ENCODE assay signal across 10 cellular contexts in the genomic region with DNA sequence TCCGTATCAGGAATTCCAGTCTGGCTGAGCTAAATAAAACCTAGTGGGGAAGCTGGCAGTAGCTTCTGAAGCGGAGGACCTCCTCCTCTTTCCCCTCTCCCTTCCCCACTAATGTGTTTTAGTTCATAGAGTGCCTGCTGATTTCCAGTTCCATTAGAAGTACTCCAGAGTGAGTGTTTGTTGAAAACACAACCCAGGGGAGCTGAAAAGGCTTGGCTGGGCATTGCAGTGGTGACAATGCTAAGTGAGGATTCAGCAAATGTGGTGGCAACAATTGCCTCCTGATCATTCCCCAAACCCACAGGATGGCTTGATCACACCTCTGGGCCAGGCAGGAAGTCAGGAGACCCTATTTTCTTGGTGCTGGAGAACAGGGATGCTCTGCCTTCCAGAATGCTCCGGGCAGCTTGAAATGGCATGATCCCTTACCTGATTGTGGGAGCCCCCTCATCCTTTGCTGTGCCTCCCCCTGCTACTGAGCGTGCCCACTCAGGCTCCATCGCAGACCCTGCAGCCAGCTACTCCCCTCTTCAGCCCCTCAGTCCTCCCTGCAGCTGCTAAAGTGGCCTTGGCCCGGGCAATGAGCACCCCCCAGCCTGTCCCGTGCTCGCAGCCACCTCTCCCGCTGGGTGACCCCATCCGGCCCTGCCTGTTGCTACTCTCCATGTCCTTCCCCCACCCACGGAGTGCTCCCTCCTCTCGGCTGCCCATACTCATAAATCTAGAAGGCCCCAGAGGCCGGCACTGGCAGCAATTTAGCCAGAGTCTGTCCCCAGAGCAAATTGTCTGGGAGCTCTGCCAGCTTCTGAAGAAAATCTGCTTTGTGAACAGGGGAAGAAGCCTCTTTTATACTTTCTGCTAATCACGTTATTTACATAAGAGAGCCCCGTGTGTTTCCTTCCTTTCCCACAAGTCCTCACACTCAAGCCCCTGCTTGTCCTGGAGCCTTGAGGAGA.
DNase-seq lines count a peak whose midpoint lies in the region; ATAC-seq and TF ChIP-seq lines count a peak whose summit lies in the region.
"Had no signal": no experiment of that assay in that cellular context is flagged by ENCODE, and none has a peak within 500 bp of the region (broad histone marks: within the 10 kb centered on the region; RNA-seq: fewer than 3 reads in every experiment).

No MANE protein-coding gene starts in this region.

- H3K36me3 Mint-ChIP-seq in T-helper 2 cell treated with Interferon-gamma antibody and Interleukin-4, amounts not matched to agents 5 μg/mL and 100 μg/mL, for 36 hours (ENCODE audit: low read depth) = no peaks in the 10 kb centered on the region
- no peaks in the 10 kb centered on the region for H3K36me3 Mint-ChIP-seq in progenitor cell of endocrine pancreas (ENCODE audit: insufficient read depth)

- peaks cover 3% of the 10 kb centered on the region for H3K27me3 Mint-ChIP-seq in T-helper 2 cell treated with Interferon-gamma antibody and Interleukin-4, amounts not matched to agents 5 μg/mL and 100 μg/mL, for 36 hours (ENCODE audit: low read depth)
- no peaks in the 10 kb centered on the region for H3K27me3 Mint-ChIP-seq in progenitor cell of endocrine pancreas

- H3K27ac Mint-ChIP-seq in T-helper 2 cell treated with Interferon-gamma antibody and Interleukin-4, amounts not matched to agents 5 μg/mL and 100 μg/mL, for 36 hours = no peak overlapping the region
- H3K27ac Mint-ChIP-seq in progenitor cell of endocrine pancreas = no peak overlapping the region

- no peak for TF ChIP-seq CTCF in progenitor cell of endocrine pancreas (IDR thresholded peaks at IDR 0.05; ENCODE audit: unreplicated experiment)

- no peaks in the 10 kb centered on the region for H3K9me3 Mint-ChIP-seq in T-helper 2 cell treated with Interferon-gamma antibody and Interleukin-4, amounts not matched to agents 5 μg/mL and 100 μg/mL, for 36 hours
- H3K9me3 Mint-ChIP-seq in progenitor cell of endocrine pancreas (ENCODE audit: low read depth) = peaks cover 10% of the 10 kb centered on the region

- no peaks in the 10 kb centered on the region for H3K4me1 Mint-ChIP-seq in T-helper 2 cell treated with Interferon-gamma antibody and Interleukin-4, amounts not matched to agents 5 μg/mL and 100 μg/mL, for 36 hours (ENCODE audit: low read depth)
- no peaks in the 10 kb centered on the region for H3K4me1 Mint-ChIP-seq in progenitor cell of endocrine pancreas (ENCODE audit: low read depth)

- peak; percentile 51 for ATAC-seq in esophagus mucosa
- ATAC-seq: K562 had no signal

- H3K4me3 Mint-ChIP-seq in T-helper 2 cell treated with Interferon-gamma antibody and Interleukin-4, amounts not matched to agents 5 μg/mL and 100 μg/mL, for 36 hours = no peak overlapping the region
- no peak overlapping the region for H3K4me3 Mint-ChIP-seq in progenitor cell of endocrine pancreas (ENCODE audit: low read depth)

- peak; percentile 60 for DNase-seq in AG20443 (ENCODE audit: low spot score)
- DNase-seq in NCI-H345 treated with DMSO at 0.1 percent for 48 hours (lab: John Stamatoyannopoulos, UW; ENCODE audit: unreplicated experiment) = peak; percentile 85
- peak; percentile 31 for DNase-seq in occipital lobe (lab: John Stamatoyannopoulos, UW)
- DNase-seq in activated T-cell treated with anti-CD3 and anti-CD28 coated beads, Interleukin-2, amount 50 U/mL, for 48 hours = no peak
- no peak for DNase-seq in stimulated activated CD4-positive, alpha-beta T cell treated with anti-CD3 and anti-CD28 coated beads, Interleukin-2, amount 100 ng/mL, for 48 hours
- no peak for DNase-seq in T-helper 2 cell treated with Interferon-gamma antibody and Interleukin-4, amounts not matched to agents 5 μg/mL and 100 μg/mL, for 36 hours (ENCODE audit: low spot score)
- DNase-seq in progenitor cell of endocrine pancreas (ENCODE audit: low spot score, unreplicated experiment) = no peak
- DNase-seq: central memory CD4-positive, alpha-beta T cell had no signal

Comparison
In these comparisons a context has a peak if more than half of its experiments do, and no peak if none do; other contexts are left out.
1. DNase-seq: peak in AG20443 (single experiment), NCI-H345 treated with DMSO at 0.1 percent for 48 hours (single experiment) and occipital lobe (single experiment); none in activated T-cell treated with anti-CD3 and anti-CD28 coated beads, Interleukin-2, amount 50 U/mL, for 48 hours (0 of 2), stimulated activated CD4-positive, alpha-beta T cell treated with anti-CD3 and anti-CD28 coated beads, Interleukin-2, amount 100 ng/mL, for 48 hours (0 of 2), T-helper 2 cell treated with Interferon-gamma antibody and Interleukin-4, amounts not matched to agents 5 μg/mL and 100 μg/mL, for 36 hours (single experiment) and progenitor cell of endocrine pancreas (single experiment).